ENCODE assay signal across 8 cellular contexts in genomic region chr9:74952281-74953151, GRCh38. TPM values are rescaled to one million over a fixed set of nuclear protein-coding genes. Genes with fewer than 3 reads are reported as not detected.
DNase-seq lines count a peak whose midpoint lies in the region; ATAC-seq and TF ChIP-seq lines count a peak whose summit lies in the region.

Gene C9orf40 (minus strand): TSS chr9:74952912. CDS start chr9:74952611, 301 bp downstream.

- 0 to 1% (median 0%) methylated on average over 38 to 112 of the region's 112 CpGs for WGBS in spleen, 5 donors

- peak; percentile 91 for ATAC-seq in GM18909 (IDR thresholded peaks at IDR 0.05; ENCODE audit: poor library complexity, unreplicated experiment)
- ATAC-seq in HG03159 (IDR thresholded peaks at IDR 0.05; ENCODE audit: unreplicated experiment), result peak; percentile 93

- peak within 1 kb of the TSS; percentile 94 to 99 (median 98) for H3K4me3 Mint-ChIP-seq in immature natural killer cell

- DNase-seq in AG09309 (ENCODE audit: low read depth) (no peak), NCI-H2196 treated with DMSO at 0.1 percent for 48 hours (lab: John Stamatoyannopoulos, UW; ENCODE audit: unreplicated experiment) (peak; percentile 79), T47D (ENCODE audit: low read depth in 1 of 2, low spot score in 1 of 2) (peak; percentile 76 to 92), immature natural killer cell (peak; percentile 86 to 87 (median 87)), spleen (peak; percentile 100)

- intact Hi-C loops in spleen (cut with DNase I; ENCODE audit: low total_unique reads), result loop anchor here (5.0 to 10.0 kb wide), 2 partner anchors 82 to 135 kb away; partner anchors contain the start of genes NMRK1 and OSTF1

- peaks cover 0 to 36% (median 5%) of the 10 kb centered on the region in 6 donors for H3K4me1 ChIP-seq in spleen

- in situ Hi-C loops in T47D (cut with HindIII; ENCODE audit: low pct_unique_long_range_greater_than_20kb, low sequenced_read_pairs), result no loop called here

- no peaks in the 10 kb centered on the region for H3K9me3 ChIP-seq in spleen

- H3K27ac ChIP-seq in VCaP (peak within 1 kb of the TSS; percentile 88), spleen (peak within 1 kb of the TSS; percentile 97 to 99 (median 98))

- H3K27me3 Mint-ChIP-seq in immature natural killer cell (ENCODE audit: low read depth in 3 of 3), result peaks cover 0 to 12% (median 5%) of the 10 kb centered on the region in 3 donors

- peaks cover 12 to 26% of the 10 kb centered on the region in 2 donors for H3K4me1 Mint-ChIP-seq in immature natural killer cell

- no peak for TF ChIP-seq POLR2A in spleen (IDR thresholded peaks at IDR 0.05)

- no peaks in the 10 kb centered on the region for H3K27me3 ChIP-seq in spleen (replicated peaks in 1 of 7)

- H3K27ac Mint-ChIP-seq in immature natural killer cell, result peak within 1 kb of the TSS; percentile 86 to 97 (median 94)

- H3K36me3 Mint-ChIP-seq in immature natural killer cell, result peaks cover 3 to 11% (median 8%) of the 10 kb centered on the region in 3 donors

- H3K4me3 ChIP-seq in AG09309 (ENCODE audit: control insufficient read depth, low read depth, low read length) (peak within 1 kb of the TSS; percentile 89), spleen (peak within 1 kb of the TSS; percentile 71 to 93 (median 80))

- H3K9me3 Mint-ChIP-seq in immature natural killer cell, result no peaks in the 10 kb centered on the region

- no peaks in the 10 kb centered on the region for H3K36me3 ChIP-seq in spleen

- TF ChIP-seq CTCF in AG09309 (IDR thresholded peaks at IDR 0.05; ENCODE audit: control insufficient read depth, insufficient read depth, low read depth, low read length, missing control alignments) (peak; percentile 82), VCaP (conservative IDR thresholded peaks at IDR 0.05) (peak; percentile 92), spleen (IDR thresholded peaks at IDR 0.05 in 8 of 11, conservative IDR thresholded peaks at IDR 0.05 in 3 of 11) (peak; percentile 56 to 96 (median 91))

RNA-seq across cellular contexts. Expression of gene C9orf40, which starts in this region (rescaled TPM):
- polyA plus RNA-seq in immature natural killer cell (1 to 10 TPM; 1.6 to 5.5 (median 2.3) TPM), spleen (1 to 10 TPM; 4.2 to 6.6 (median 6.3) TPM)
- 1 to 10 TPM; 4.0 to 6.5 (median 5.0) TPM for total RNA-seq in spleen
